ENCODE assay signal across 9 cellular contexts in the genomic region with DNA sequence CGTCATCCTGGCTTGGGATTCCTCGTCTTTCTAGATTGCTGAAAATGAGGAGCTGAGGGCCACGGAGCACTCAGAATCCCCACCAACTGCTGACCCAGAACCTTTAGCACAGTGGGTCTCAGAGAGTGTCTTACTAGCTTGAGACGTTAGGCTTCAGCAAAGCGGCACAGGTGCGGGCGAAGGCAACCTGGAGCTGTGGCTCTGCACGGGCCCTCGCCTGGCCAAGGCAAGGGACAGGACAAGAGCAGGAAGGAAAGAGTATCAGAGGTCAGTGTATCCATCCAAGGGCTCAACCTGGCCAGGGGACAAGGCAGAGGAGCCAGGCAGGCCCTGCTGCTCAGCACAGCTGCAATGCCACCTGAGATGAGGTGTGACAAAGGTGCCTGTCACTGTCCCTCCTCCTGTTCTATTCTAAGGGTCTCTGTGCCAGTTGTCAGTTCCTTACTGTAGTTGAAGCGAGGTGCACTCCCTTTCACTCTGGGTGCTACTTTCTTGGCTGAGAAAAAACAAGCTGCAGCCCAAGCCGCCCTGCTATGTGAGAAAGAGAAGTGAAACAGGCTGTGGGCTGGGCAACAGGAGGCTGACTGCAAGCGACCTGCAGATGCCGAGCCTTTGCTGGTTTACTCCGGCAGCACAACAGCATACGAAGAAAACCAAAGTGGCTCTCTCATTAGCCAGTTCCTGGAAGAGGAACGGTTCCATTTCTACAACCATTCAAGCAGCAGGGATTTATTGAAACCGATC. TPM values are rescaled to one million over a fixed set of nuclear protein-coding genes. Genes with fewer than 3 reads are reported as not detected.
DNase-seq lines count a peak whose midpoint lies in the region; ATAC-seq and TF ChIP-seq lines count a peak whose summit lies in the region.
"Had no signal": no experiment of that assay in that cellular context is flagged by ENCODE, and none has a peak within 500 bp of the region (broad histone marks: within the 10 kb centered on the region; RNA-seq: fewer than 3 reads in every experiment).

No MANE protein-coding gene starts in this region.

- H3K9me3 ChIP-seq in CD4-positive, alpha-beta T cell (ENCODE audit: control insufficient read depth, low read length) = no peaks in the 10 kb centered on the region
- no peaks in the 10 kb centered on the region for H3K9me3 ChIP-seq in H9 (ENCODE audit: control insufficient read depth, low read depth, low read length)
- H3K9me3 ChIP-seq in ascending aorta = no peaks in the 10 kb centered on the region

- DNase-seq in CD4-positive, alpha-beta T cell = peak in 7 of 10 experiments; percentile 15 to 51 (median 26)
- peak; percentile 62 for DNase-seq in activated T-helper 2 cell treated with anti-CD3 and anti-CD28 coated beads, Interferon-gamma antibody, Interleukin-2, Interleukin-4, amounts not matched to agents 10 μg/mL and 5 μg/mL and 100 μg/mL, durations not matched to agents 14 hours and 24 hours and 36 hours (ENCODE audit: low spot score)
- DNase-seq in stimulated activated CD4-positive, alpha-beta T cell treated with anti-CD3 and anti-CD28 coated beads, Interleukin-15, amount 100 ng/mL, for 24 hours = peak; percentile 75
- DNase-seq in effector CD8-positive, alpha-beta T cell (lab: John Stamatoyannopoulos, UW) = no peak
- DNase-seq in H9 (no peak), ascending aorta (ENCODE audit: low spot score in 2 of 2) (no peak)

- no peak overlapping the region for H2BK20ac ChIP-seq in H9 (ENCODE audit: low read depth, low read length, poor library complexity, severe bottlenecking)

- no peak overlapping the region for H3K56ac ChIP-seq in H9 (ENCODE audit: insufficient read length, low read depth, low read length)

- CTCF ChIA-PET in CD4-positive, alpha-beta T cell (lab: Charles Lee) = interaction anchor here (1.1 kb wide), 1 partner anchor 10 kb away, joined by 3 read pairs; no protein-coding TSS in a partner anchor

- H2BK12ac ChIP-seq in H9 (ENCODE audit: insufficient read length, low read depth, low read length) = no peak overlapping the region

- H4K91ac ChIP-seq in H9 (ENCODE audit: insufficient read length, low read depth, low read length) = no peak overlapping the region

- H3K9me3 Mint-ChIP-seq in CD4-positive, alpha-beta T cell = no peaks in the 10 kb centered on the region
- H3K9me3 Mint-ChIP-seq in activated T-helper 2 cell treated with anti-CD3 and anti-CD28 coated beads, Interferon-gamma antibody, Interleukin-2, Interleukin-4, amounts not matched to agents 10 μg/mL and 5 μg/mL and 100 μg/mL, durations not matched to agents 14 hours and 24 hours and 36 hours = no peaks in the 10 kb centered on the region
- peaks cover 0 to 1% of the 10 kb centered on the region in 2 experiments; a peak in 3 of 5 replicates for H3K9me3 Mint-ChIP-seq in H9

- no peaks in the 10 kb centered on the region for H3K23me2 ChIP-seq in H9 (ENCODE audit: insufficient read length, low read depth, low read length, poor library complexity, severe bottlenecking)

- no peak overlapping the region for H2AK5ac ChIP-seq in H9 (ENCODE audit: insufficient read length, low read length)

- H2BK120ac ChIP-seq in H9 (ENCODE audit: low read depth, low read length, poor library complexity, severe bottlenecking) = no peak overlapping the region

- H3K27me3 Mint-ChIP-seq in CD4-positive, alpha-beta T cell = no peaks in the 10 kb centered on the region
- peaks cover 3% of the 10 kb centered on the region for H3K27me3 Mint-ChIP-seq in activated T-helper 2 cell treated with anti-CD3 and anti-CD28 coated beads, Interferon-gamma antibody, Interleukin-2, Interleukin-4, amounts not matched to agents 10 μg/mL and 5 μg/mL and 100 μg/mL, durations not matched to agents 14 hours and 24 hours and 36 hours (ENCODE audit: low read depth)
- H3K27me3 Mint-ChIP-seq in H9 (ENCODE audit: low read depth) = peaks cover 4% of the 10 kb centered on the region; the same call in 1 of the 2 replicates

- H3K4me1 ChIP-seq in H9 (ENCODE audit: insufficient read depth, low read length) = peaks cover 8% of the 10 kb centered on the region
- H3K4me1 ChIP-seq in ascending aorta = no peaks in the 10 kb centered on the region

- H2BK5ac ChIP-seq in H9 (ENCODE audit: insufficient read length, low read length) = no peak overlapping the region

- H3K79me2 ChIP-seq in H9 (ENCODE audit: insufficient read depth, low read length) = no peaks in the 10 kb centered on the region

- no peak overlapping the region for H4K5ac ChIP-seq in H9 (ENCODE audit: insufficient read length, low read depth, low read length)

- H3K79me1 ChIP-seq in H9 (ENCODE audit: insufficient read depth, low read depth, low read length, poor library complexity, severe bottlenecking) = no peaks in the 10 kb centered on the region

- H3K27ac ChIP-seq in CD4-positive, alpha-beta T cell (ENCODE audit: low read depth, low read length) = no peak overlapping the region
- H3K27ac ChIP-seq in H9 (ENCODE audit: insufficient read length, low read depth, low read length) (no peak overlapping the region), ascending aorta (no peak overlapping the region)
- H3K27ac ChIP-seq: VCaP had no signal

- H4K20me1 ChIP-seq in H9 (ENCODE audit: control insufficient read depth, insufficient read depth, insufficient read length) = no peaks in the 10 kb centered on the region

- POLR2A ChIA-PET in CD4-positive, alpha-beta T cell (lab: Charles Lee) = interaction anchor here (0.6 to 5.2 kb wide), 5 partner anchors 11 to 97 kb away, joined by 3 to 43 read pairs (median 4); partner anchors contain the start of gene KDM7A

- H3K4me3 Mint-ChIP-seq in CD4-positive, alpha-beta T cell = peak overlapping the region; percentile 56
- H3K4me3 Mint-ChIP-seq in activated T-helper 2 cell treated with anti-CD3 and anti-CD28 coated beads, Interferon-gamma antibody, Interleukin-2, Interleukin-4, amounts not matched to agents 10 μg/mL and 5 μg/mL and 100 μg/mL, durations not matched to agents 14 hours and 24 hours and 36 hours (ENCODE audit: low read depth) = peak overlapping the region; percentile 49
- no peak overlapping the region for H3K4me3 Mint-ChIP-seq in H9

- H2AFZ ChIP-seq in H9 (ENCODE audit: low read length) = no peak overlapping the region

- H4K8ac ChIP-seq in H9 (replicated peaks; ENCODE audit: insufficient read length, low read depth, low read length) = no peak overlapping the region

- peak; percentile 74 for ATAC-seq in CD4-positive, alpha-beta T cell (ENCODE audit: poor library complexity)
- ATAC-seq in GM21360 (IDR thresholded peaks at IDR 0.05; ENCODE audit: unreplicated experiment) (peak; percentile 75), HG03469 (IDR thresholded peaks at IDR 0.05; ENCODE audit: unreplicated experiment) (peak; percentile 73)

- no CpG with 5 or more reads among the region's 17 CpGs for WGBS in H9 (ENCODE audit: extremely low coverage, insufficient read length, low lambda C conversion rate)

- peak overlapping the region; percentile 30 for H3K27ac Mint-ChIP-seq in CD4-positive, alpha-beta T cell
- peak overlapping the region; percentile 70 for H3K27ac Mint-ChIP-seq in activated T-helper 2 cell treated with anti-CD3 and anti-CD28 coated beads, Interferon-gamma antibody, Interleukin-2, Interleukin-4, amounts not matched to agents 10 μg/mL and 5 μg/mL and 100 μg/mL, durations not matched to agents 14 hours and 24 hours and 36 hours
- peak overlapping the region in 1 of 3 experiments; percentile 59; a peak in 1 of 7 replicates for H3K27ac Mint-ChIP-seq in H9

- intact Hi-C loops in CD4-positive, alpha-beta T cell (cut with DNase I, micrococcal nuclease) = no loop called here
- intact Hi-C loops in activated T-helper 2 cell treated with anti-CD3 and anti-CD28 coated beads, Interferon-gamma antibody, Interleukin-2, Interleukin-4, amounts not matched to agents 10 μg/mL and 5 μg/mL and 100 μg/mL, durations not matched to agents 14 hours and 24 hours and 36 hours (cut with micrococcal nuclease) = loop anchor here (2.0 to 5.0 kb wide), 5 partner anchors 15 to 433 kb away; partner anchors contain the start of genes HIPK2, MKRN1 and RAB19
- intact Hi-C loops in ascending aorta (cut with DNase I) = no loop called here

- H3K27me3 ChIP-seq in CD4-positive, alpha-beta T cell (ENCODE audit: control insufficient read depth, insufficient read depth, low read length) = no peaks in the 10 kb centered on the region
- H3K27me3 ChIP-seq in H9 (ENCODE audit: insufficient read depth, low read length) = no peaks in the 10 kb centered on the region
- no peaks in the 10 kb centered on the region for H3K27me3 ChIP-seq in ascending aorta

- no peaks in the 10 kb centered on the region for H3K36me3 ChIP-seq in ascending aorta

- H2BK15ac ChIP-seq in H9 (ENCODE audit: low read depth, low read length) = no peak overlapping the region

- no peak overlapping the region for H3K9ac ChIP-seq in H9 (ENCODE audit: extremely low read depth, insufficient read length, low read length)

- H3T11ph ChIP-seq in H9 (ENCODE audit: low read length) = no peak overlapping the region

- no peak overlapping the region for H3K4me3 ChIP-seq in ascending aorta

- no peak overlapping the region for H3K4ac ChIP-seq in H9 (ENCODE audit: low read depth, low read length)

- no peaks in the 10 kb centered on the region for H3K36me3 Mint-ChIP-seq in CD4-positive, alpha-beta T cell (ENCODE audit: low read depth)
- H3K36me3 Mint-ChIP-seq in activated T-helper 2 cell treated with anti-CD3 and anti-CD28 coated beads, Interferon-gamma antibody, Interleukin-2, Interleukin-4, amounts not matched to agents 10 μg/mL and 5 μg/mL and 100 μg/mL, durations not matched to agents 14 hours and 24 hours and 36 hours (ENCODE audit: low read depth) = no peaks in the 10 kb centered on the region
- no peaks in the 10 kb centered on the region for H3K36me3 Mint-ChIP-seq in H9 (ENCODE audit: insufficient read depth in 1 of 3, low read depth in 3 of 3)

- H3K18ac ChIP-seq in H9 (ENCODE audit: insufficient read length, low read depth, low read length) = no peak overlapping the region

- H3K23ac ChIP-seq in H9 (ENCODE audit: insufficient read length, low read depth, low read length) = no peak overlapping the region

- TF ChIP-seq CTCF in CD4-positive, alpha-beta T cell (IDR thresholded peaks at IDR 0.05) = no peak
- TF ChIP-seq CTCF in H9 (conservative IDR thresholded peaks at IDR 0.05) (no peak), ascending aorta (IDR thresholded peaks at IDR 0.05) (no peak)

- H3K14ac ChIP-seq in H9 (ENCODE audit: insufficient read depth, low read length) = no peak overlapping the region; the same call in 1 of the 2 replicates

- H3K4me1 Mint-ChIP-seq in CD4-positive, alpha-beta T cell (ENCODE audit: low read depth) = peaks cover 65% of the 10 kb centered on the region
- peaks cover 61% of the 10 kb centered on the region for H3K4me1 Mint-ChIP-seq in activated T-helper 2 cell treated with anti-CD3 and anti-CD28 coated beads, Interferon-gamma antibody, Interleukin-2, Interleukin-4, amounts not matched to agents 10 μg/mL and 5 μg/mL and 100 μg/mL, durations not matched to agents 14 hours and 24 hours and 36 hours (ENCODE audit: low read depth)
- peaks cover 16 to 18% of the 10 kb centered on the region in 2 experiments for H3K4me1 Mint-ChIP-seq in H9

- H3K4me2 ChIP-seq in H9 (ENCODE audit: insufficient read depth, insufficient read length, low read length) = no peak overlapping the region

RNA-seq across cellular contexts. Expression of gene KDM7A, which starts 33.3 kb away (rescaled TPM):
- 10 to 100 TPM; 43.3 to 46.5 TPM for total RNA-seq in CD4-positive, alpha-beta T cell
- 10.4 and 12.5 TPM in 2 replicates for total RNA-seq in activated T-helper 2 cell treated with anti-CD3 and anti-CD28 coated beads, Interferon-gamma antibody, Interleukin-2, Interleukin-4, amounts not matched to agents 10 μg/mL and 5 μg/mL and 100 μg/mL, durations not matched to agents 14 hours and 24 hours and 36 hours
- total RNA-seq in H9 (2021) (6.6 and 7.0 TPM in 2 replicates), ascending aorta (65.1 TPM)

Comparison
In these comparisons a context has a peak if more than half of its experiments do, and no peak if none do; other contexts are left out.
1. DNase-seq: peak in CD4-positive, alpha-beta T cell (7 of 10), activated T-helper 2 cell treated with anti-CD3 and anti-CD28 coated beads, Interferon-gamma antibody, Interleukin-2, Interleukin-4, amounts not matched to agents 10 μg/mL and 5 μg/mL and 100 μg/mL, durations not matched to agents 14 hours and 24 hours and 36 hours (single experiment) and stimulated activated CD4-positive, alpha-beta T cell treated with anti-CD3 and anti-CD28 coated beads, Interleukin-15, amount 100 ng/mL, for 24 hours (single experiment); none in effector CD8-positive, alpha-beta T cell (single experiment), H9 (single experiment) and ascending aorta (0 of 2).
2. H3K4me3 Mint-ChIP-seq: peak in CD4-positive, alpha-beta T cell (single experiment) and activated T-helper 2 cell treated with anti-CD3 and anti-CD28 coated beads, Interferon-gamma antibody, Interleukin-2, Interleukin-4, amounts not matched to agents 10 μg/mL and 5 μg/mL and 100 μg/mL, durations not matched to agents 14 hours and 24 hours and 36 hours (single experiment); none in H9 (0 of 2).
3. Peak in every context shown above with its lines, with median percentiles within 50 percentile points of each other: ATAC-seq.